14 cellular contexts compared by ENCODE assay signal in genomic region chr2:43943323-43943722, GRCh38.
"Had no signal": no experiment of that assay in that cellular context is flagged by ENCODE, and none has a peak within 500 bp of the region (broad histone marks: within the 10 kb centered on the region; RNA-seq: fewer than 3 reads in every experiment).

No MANE protein-coding gene starts in this region.

- H3K27ac ChIP-seq: neutrophil had no signal

- ATAC-seq: naive thymus-derived CD4-positive, alpha-beta T cell had no signal

- DNase-seq: activated CD4-positive, CD25-positive, alpha-beta regulatory T cell; activated gamma-delta T cell treated with Interleukin-2 at 50 U/mL for 16 hours; activated T-cell treated with anti-CD3 and anti-CD28 coated beads, Interleukin-2, amount 50 U/mL, for 48 hours; endodermal cell; erythroblast; immature natural killer cell; left colon; naive thymus-derived CD4-positive, alpha-beta T cell; posterior cingulate gyrus; T-helper 1 cell had no signal

- H3K4me3 Mint-ChIP-seq: dendritic cell treated with granulocyte-macrophage colony-stimulating factor and Interleukin-4, amounts not matched to agents 40 ng/mL and 50 ng/mL, for 4 days; endodermal cell; immature natural killer cell; naive thymus-derived CD4-positive, alpha-beta T cell; type B pancreatic cell had no signal

- H3K9me3 ChIP-seq: neutrophil had no signal

- H3K27me3 ChIP-seq: neutrophil had no signal

- H3K9me3 Mint-ChIP-seq: dendritic cell treated with granulocyte-macrophage colony-stimulating factor and Interleukin-4, amounts not matched to agents 40 ng/mL and 50 ng/mL, for 4 days; endodermal cell; immature natural killer cell; naive thymus-derived CD4-positive, alpha-beta T cell; type B pancreatic cell had no signal

- H3K4me3 ChIP-seq: lung had no signal

- H3K4me1 Mint-ChIP-seq: immature natural killer cell had no signal

- H3K27me3 Mint-ChIP-seq: dendritic cell treated with granulocyte-macrophage colony-stimulating factor and Interleukin-4, amounts not matched to agents 40 ng/mL and 50 ng/mL, for 4 days; naive thymus-derived CD4-positive, alpha-beta T cell; type B pancreatic cell had no signal

- H3K27ac Mint-ChIP-seq: dendritic cell treated with granulocyte-macrophage colony-stimulating factor and Interleukin-4, amounts not matched to agents 40 ng/mL and 50 ng/mL, for 4 days; endodermal cell; immature natural killer cell; type B pancreatic cell had no signal
